ENCODE assay signal across 11 cellular contexts in the genomic region with DNA sequence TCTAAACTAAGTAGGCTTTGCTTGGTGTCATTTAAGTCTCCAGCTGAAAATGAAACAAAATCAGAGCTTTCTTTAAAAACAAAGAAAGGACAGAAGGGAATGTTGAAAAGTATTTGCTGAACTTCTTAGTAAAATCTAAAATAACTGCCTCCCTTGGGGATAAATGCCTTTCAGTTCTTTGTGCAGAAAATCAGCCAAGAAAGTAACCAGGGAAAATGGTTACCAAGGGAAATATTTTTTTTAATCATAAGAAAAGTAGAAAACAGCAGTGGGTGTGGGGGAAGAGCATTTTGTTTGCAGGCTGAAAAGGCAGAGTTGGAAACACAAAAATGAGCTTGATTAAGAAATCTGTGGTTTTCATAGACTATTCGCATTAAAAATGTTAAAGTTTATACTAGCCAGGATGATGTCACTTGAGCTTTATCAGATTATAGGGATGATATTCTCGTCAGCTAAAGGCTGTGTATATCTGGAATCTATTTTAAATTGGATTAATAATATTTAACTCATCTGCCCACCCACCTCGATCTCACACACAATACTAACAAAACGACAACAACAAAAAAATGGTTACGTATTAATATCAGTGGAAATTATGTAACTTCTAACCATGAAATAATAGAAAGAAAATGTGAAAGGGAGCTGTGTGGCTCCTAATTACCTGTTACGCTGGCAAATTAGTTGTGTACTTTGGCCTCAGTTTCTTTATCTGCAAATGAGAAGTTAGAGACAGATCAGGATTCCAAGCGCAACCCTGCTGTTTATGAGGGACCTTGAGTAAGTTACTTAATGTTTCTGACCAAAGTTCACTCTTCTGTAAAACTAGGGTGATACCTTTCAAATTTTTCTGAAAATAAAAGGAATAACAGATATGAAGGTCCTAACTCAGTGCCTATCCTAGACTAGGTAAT. TPM values are rescaled to one million over a fixed set of nuclear protein-coding genes. Genes with fewer than 3 reads are reported as not detected.
DNase-seq lines count a peak whose midpoint lies in the region; ATAC-seq and TF ChIP-seq lines count a peak whose summit lies in the region.
"Had no signal": no experiment of that assay in that cellular context is flagged by ENCODE, and none has a peak within 500 bp of the region (broad histone marks: within the 10 kb centered on the region; RNA-seq: fewer than 3 reads in every experiment).

A gene (minus strand): TSS at position 51 of the 911 bp plus-strand sequence. CDS start 13,124 bp downstream, outside the sequence.

- DNase-seq in LHCN-M2 (ENCODE audit: low read depth) (peak; percentile 55), mesothelial cell of epicardium (ENCODE audit: low spot score in 2 of 2, unreplicated experiment in 2 of 2) (no peak), tibial nerve (ENCODE audit: low spot score in 2 of 2) (peak in 1 of 2 donors; percentile 38), C1 segment of cervical spinal cord (lab: John Stamatoyannopoulos, UW) (no peak), NCI-H187 treated with DMSO at 0.1 percent for 48 hours (lab: John Stamatoyannopoulos, UW) (no peak), T-helper 9 cell (no peak)

- no peaks in the 10 kb centered on the region for H3K36me3 ChIP-seq in tibial nerve

- peaks cover 0 to 22% (median 0%) of the 10 kb centered on the region in 4 donors for H3K4me1 ChIP-seq in tibial nerve

- peak within 1 kb of the TSS in 3 of 4 donors; percentile 22 to 42 (median 23) for H3K4me3 ChIP-seq in tibial nerve

- TF ChIP-seq EP300 in tibial nerve (IDR thresholded peaks at IDR 0.05): peak; percentile 70 to 76

- TF ChIP-seq POLR2A in tibial nerve (IDR thresholded peaks at IDR 0.05): no peak

- peaks cover 32% of the 10 kb centered on the region for H3K4me1 Mint-ChIP-seq in dendritic cell treated with granulocyte-macrophage colony-stimulating factor and Interleukin-4, amounts not matched to agents 40 ng/mL and 50 ng/mL, for 4 days (ENCODE audit: low read depth)
- H3K4me1 Mint-ChIP-seq in mesothelial cell of epicardium: peaks cover 3% of the 10 kb centered on the region

- peak within 1 kb of the TSS; percentile 69 for H3K27ac Mint-ChIP-seq in dendritic cell treated with granulocyte-macrophage colony-stimulating factor and Interleukin-4, amounts not matched to agents 40 ng/mL and 50 ng/mL, for 4 days
- H3K27ac Mint-ChIP-seq in mesothelial cell of epicardium: peak within 1 kb of the TSS; percentile 43
- H3K27ac Mint-ChIP-seq: natural killer cell treated with Interleukin-12 subunit alpha and Interleukin-12 subunit beta and Interleukin-15 and Interleukin-18, amount 100 ng/mL, for 72 hours; stimulated activated naive CD8-positive, alpha-beta T cell treated with anti-CD3 and anti-CD28 coated beads, Interleukin-15, Interleukin-2, amounts not matched to agents 100 ng/mL and 50 ng/mL, for 24 hours had no signal

- H3K9me3 ChIP-seq in tibial nerve: peaks cover 0 to 13% (median 0%) of the 10 kb centered on the region in 4 donors

- intact Hi-C loops in dendritic cell treated with granulocyte-macrophage colony-stimulating factor and Interleukin-4, amounts not matched to agents 40 ng/mL and 50 ng/mL, for 4 days (cut with micrococcal nuclease): no loop called here

- H3K27me3 ChIP-seq in tibial nerve: no peaks in the 10 kb centered on the region

- H3K9me3 Mint-ChIP-seq in dendritic cell treated with granulocyte-macrophage colony-stimulating factor and Interleukin-4, amounts not matched to agents 40 ng/mL and 50 ng/mL, for 4 days: no peaks in the 10 kb centered on the region
- peaks cover 15% of the 10 kb centered on the region for H3K9me3 Mint-ChIP-seq in mesothelial cell of epicardium
- H3K9me3 Mint-ChIP-seq: natural killer cell treated with Interleukin-12 subunit alpha and Interleukin-12 subunit beta and Interleukin-15 and Interleukin-18, amount 100 ng/mL, for 72 hours had no signal

- H3K27me3 Mint-ChIP-seq in dendritic cell treated with granulocyte-macrophage colony-stimulating factor and Interleukin-4, amounts not matched to agents 40 ng/mL and 50 ng/mL, for 4 days: no peaks in the 10 kb centered on the region
- no peaks in the 10 kb centered on the region for H3K27me3 Mint-ChIP-seq in mesothelial cell of epicardium (ENCODE audit: low read depth)
- H3K27me3 Mint-ChIP-seq: natural killer cell treated with Interleukin-12 subunit alpha and Interleukin-12 subunit beta and Interleukin-15 and Interleukin-18, amount 100 ng/mL, for 72 hours; stimulated activated naive CD8-positive, alpha-beta T cell treated with anti-CD3 and anti-CD28 coated beads, Interleukin-15, Interleukin-2, amounts not matched to agents 100 ng/mL and 50 ng/mL, for 24 hours had no signal

- peak within 1 kb of the TSS; percentile 37 to 89 (median 69) for H3K27ac ChIP-seq in tibial nerve
- H3K27ac ChIP-seq: VCaP had no signal

- peak within 1 kb of the TSS; percentile 72 for H3K4me3 Mint-ChIP-seq in dendritic cell treated with granulocyte-macrophage colony-stimulating factor and Interleukin-4, amounts not matched to agents 40 ng/mL and 50 ng/mL, for 4 days
- H3K4me3 Mint-ChIP-seq in mesothelial cell of epicardium: no peak within 1 kb of the TSS
- H3K4me3 Mint-ChIP-seq: natural killer cell treated with Interleukin-12 subunit alpha and Interleukin-12 subunit beta and Interleukin-15 and Interleukin-18, amount 100 ng/mL, for 72 hours; stimulated activated naive CD8-positive, alpha-beta T cell treated with anti-CD3 and anti-CD28 coated beads, Interleukin-15, Interleukin-2, amounts not matched to agents 100 ng/mL and 50 ng/mL, for 24 hours had no signal

- ATAC-seq in HG03025 (IDR thresholded peaks at IDR 0.05; ENCODE audit: low FRiP score, unreplicated experiment): no peak
- ATAC-seq: natural killer cell treated with Interleukin-12 subunit alpha and Interleukin-12 subunit beta and Interleukin-15 and Interleukin-18, amount 100 ng/mL, for 72 hours had no signal

- 43 to 51% methylated on average over 7 of the region's 7 CpGs for WGBS in tibial nerve, 2 donors

- no peaks in the 10 kb centered on the region for H3K36me3 Mint-ChIP-seq in dendritic cell treated with granulocyte-macrophage colony-stimulating factor and Interleukin-4, amounts not matched to agents 40 ng/mL and 50 ng/mL, for 4 days (ENCODE audit: low read depth)
- no peaks in the 10 kb centered on the region for H3K36me3 Mint-ChIP-seq in mesothelial cell of epicardium

- TF ChIP-seq CTCF in mesothelial cell of epicardium (IDR thresholded peaks at IDR 0.05; ENCODE audit: unreplicated experiment) (no peak), tibial nerve (IDR thresholded peaks at IDR 0.05) (no peak)

RNA-seq across cellular contexts. Expression of the gene that starts here (rescaled TPM):
- 0.38 and 0.92 TPM in 2 replicates for total RNA-seq in LHCN-M2 (2014; rRNA removed)
- 0.32 TPM for polyA plus RNA-seq in LHCN-M2 (2012)
- 0.16 to 0.20 TPM in 2 of 3 replicates, not detected in the other for total RNA-seq in mesothelial cell of epicardium
- 10 to 100 TPM; 15.9 to 59.0 (median 53.6) TPM for total RNA-seq in tibial nerve
- total RNA-seq: natural killer cell treated with Interleukin-12 subunit alpha and Interleukin-12 subunit beta and Interleukin-15 and Interleukin-18, amount 100 ng/mL, for 72 hours had no signal

Comparison
In these comparisons a context has a peak if more than half of its experiments do, and no peak if none do; other contexts are left out.
1. Peak in DNase-seq in LHCN-M2; RNA of the gene not detected or under 1 TPM.